8 cellular contexts compared by ENCODE assay signal in genomic region chr7:127348247-127348631, GRCh38. TPM values are rescaled to one million over a fixed set of nuclear protein-coding genes. Genes with fewer than 3 reads are reported as not detected.
DNase-seq lines count a peak whose midpoint lies in the region; ATAC-seq, FAIRE-seq and TF ChIP-seq lines count a peak whose summit lies in the region.

No MANE protein-coding gene starts in this region.

- peak overlapping the region; percentile 34; the same call in 1 of the 2 replicates for H3K9ac ChIP-seq in SU-DHL-6 (ENCODE audit: low read length)

- H3K27ac ChIP-seq in SU-DHL-6 (ENCODE audit: low read depth, low read length), result no peak overlapping the region
- no peak overlapping the region for H3K27ac ChIP-seq in esophagus muscularis mucosa (replicated peaks in 1 of 4)

- intact Hi-C loops in esophagus muscularis mucosa (cut with DNase I), result no loop called here

- H3K36me3 ChIP-seq in SU-DHL-6 (ENCODE audit: low read length) (no peaks in the 10 kb centered on the region), esophagus muscularis mucosa (no peaks in the 10 kb centered on the region)

- H3K9me2 ChIP-seq in SU-DHL-6 (replicated peaks; ENCODE audit: insufficient read depth, low read length), result no peaks in the 10 kb centered on the region

- TF ChIP-seq CTCF in SU-DHL-6 (IDR thresholded peaks at IDR 0.05; ENCODE audit: insufficient read depth, low read length, poor library complexity, severe bottlenecking) (no peak), esophagus muscularis mucosa (IDR thresholded peaks at IDR 0.05) (no peak), retinal pigment epithelial cell (conservative IDR thresholded peaks at IDR 0.05; ENCODE audit: low read depth, low read length) (no peak)

- H3K9me3 ChIP-seq in SU-DHL-6 (ENCODE audit: insufficient read depth, low read length) (no peaks in the 10 kb centered on the region), esophagus muscularis mucosa (no peaks in the 10 kb centered on the region)

- H3K79me2 ChIP-seq in SU-DHL-6 (ENCODE audit: insufficient read depth, low read length), result no peaks in the 10 kb centered on the region

- WGBS in esophagus muscularis mucosa, result 94% methylated on average over 3 of the region's 3 CpGs

- 0 out of 2 replicates have a peak, but pooled peaks cover 4% of the 10 kb centered on the region for H4K20me1 ChIP-seq in SU-DHL-6 (ENCODE audit: low read depth, low read length)

- ATAC-seq in GM18870 (IDR thresholded peaks at IDR 0.05; ENCODE audit: unreplicated experiment), result no peak
- no peak for ATAC-seq in GM18868 (IDR thresholded peaks at IDR 0.05; ENCODE audit: unreplicated experiment)
- ATAC-seq in GM21526 (IDR thresholded peaks at IDR 0.05; ENCODE audit: low FRiP score, unreplicated experiment), result no peak

- peaks cover 0 to 14% (median 11%) of the 10 kb centered on the region in 4 donors for H3K4me1 ChIP-seq in esophagus muscularis mucosa

- no peaks in the 10 kb centered on the region for H3K27me3 ChIP-seq in SU-DHL-6 (ENCODE audit: low read length)
- no peaks in the 10 kb centered on the region for H3K27me3 ChIP-seq in esophagus muscularis mucosa

- DNase-seq in GM19239 (ENCODE audit: insufficient read length, low spot score) (no peak), esophagus muscularis mucosa (ENCODE audit: extremely low spot score) (no peak), retinal pigment epithelial cell (ENCODE audit: low read depth) (no peak), NCI-H526 (lab: John Stamatoyannopoulos, UW) (no peak)

- no peak for TF ChIP-seq POLR2A in esophagus muscularis mucosa (IDR thresholded peaks at IDR 0.05; ENCODE audit: low read depth)

- peak; percentile 55 for FAIRE-seq in GM19239 (lab: Jason Lieb, UNC)

- H3K4me3 ChIP-seq in SU-DHL-6 (ENCODE audit: insufficient read depth, low read length, poor library complexity, severe bottlenecking), result peak overlapping the region; percentile 43
- peak overlapping the region; percentile 43 to 55 (median 46) for H3K4me3 ChIP-seq in esophagus muscularis mucosa
- peak overlapping the region; percentile 39 for H3K4me3 ChIP-seq in retinal pigment epithelial cell (ENCODE audit: low read length)

- no peak overlapping the region for H2AFZ ChIP-seq in SU-DHL-6 (ENCODE audit: low read depth, low read length, severe bottlenecking)

- H3F3A ChIP-seq in SU-DHL-6 (ENCODE audit: insufficient read depth), result peaks cover 27% of the 10 kb centered on the region

- no peak for TF ChIP-seq EP300 in esophagus muscularis mucosa (IDR thresholded peaks at IDR 0.05)

- H3K4me2 ChIP-seq in SU-DHL-6 (ENCODE audit: low read depth, low read length, poor library complexity, severe bottlenecking), result peak overlapping the region; percentile 59

RNA-seq across cellular contexts. Expression of gene ZNF800, which starts 44.3 kb away (rescaled TPM):
- total RNA-seq in esophagus muscularis mucosa, result 10 to 100 TPM; 24.7 to 35.6 (median 27.9) TPM
